Comparison of ENCODE assay signal across 8 cellular contexts in the genomic region with DNA sequence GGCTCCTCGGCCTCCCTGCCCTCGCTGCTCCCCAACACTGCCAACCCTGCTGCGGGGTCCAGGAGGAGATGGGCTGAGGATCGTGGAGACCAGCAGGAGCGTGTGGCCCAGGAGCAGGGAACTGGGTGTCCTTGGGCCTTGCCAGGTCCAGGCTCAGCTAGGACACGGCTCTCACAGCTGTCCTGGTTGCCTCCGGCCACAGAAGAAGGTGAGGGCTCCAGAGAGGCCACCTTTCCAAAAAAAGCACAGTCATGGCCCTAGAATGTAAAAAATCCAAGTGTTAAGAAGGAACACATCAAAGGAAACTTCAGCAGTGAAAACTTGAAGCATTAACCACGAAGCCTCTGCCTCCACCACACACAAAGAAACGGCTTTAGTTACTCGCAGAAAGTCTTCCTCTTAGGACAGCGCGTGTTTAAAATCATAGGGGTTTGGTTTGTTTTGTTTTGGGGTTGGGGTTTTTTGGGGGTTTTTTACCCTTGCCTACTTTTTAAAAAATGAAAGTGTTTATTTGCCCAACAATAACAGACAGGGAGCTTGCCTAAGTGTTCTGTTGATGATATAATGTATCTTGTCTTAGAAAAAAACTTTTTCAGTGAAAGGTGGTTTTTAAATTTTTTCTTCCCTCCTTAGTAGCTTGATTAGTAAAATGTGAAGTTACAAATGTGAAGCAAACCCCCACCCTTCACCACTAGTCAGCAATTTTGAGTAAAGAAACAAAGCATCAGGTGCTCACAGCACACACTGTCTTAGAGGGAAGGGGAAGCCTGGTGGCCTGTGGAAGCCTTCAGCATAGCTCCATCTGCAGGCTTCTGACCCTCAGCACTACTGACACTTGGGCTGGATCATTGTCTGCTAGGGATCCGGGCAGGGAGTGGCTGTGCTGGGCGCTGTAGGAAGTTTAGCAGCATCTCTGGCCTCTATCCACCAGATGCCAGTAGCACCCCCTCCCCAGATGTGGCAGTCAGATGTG. TPM values are rescaled to one million over a fixed set of nuclear protein-coding genes. Genes with fewer than 3 reads are reported as not detected.
DNase-seq lines count a peak whose midpoint lies in the region; ATAC-seq and TF ChIP-seq lines count a peak whose summit lies in the region.

No MANE protein-coding gene starts in this region.

- peaks cover 29% of the 10 kb centered on the region for H3K4me1 ChIP-seq in BE2C

- no peaks in the 10 kb centered on the region for H3K9me3 ChIP-seq in BE2C

- peak; percentile 66 for ATAC-seq in GM19025 (IDR thresholded peaks at IDR 0.05; ENCODE audit: low read depth, unreplicated experiment)
- peak; percentile 94 for ATAC-seq in stimulated activated effector memory CD8-positive, alpha-beta T cell treated with anti-CD3 and anti-CD28 coated beads, Interleukin-12 subunit alpha, Interleukin-12 subunit beta, amount 100 ng/mL, for 72 hours

- DNase-seq in BE2C (no peak), HK-2 (ENCODE audit: unreplicated experiment) (peak; percentile 36), foreskin fibroblast (peak in 1 of 2 donors; percentile 68), activated gamma-delta T cell (lab: John Stamatoyannopoulos, UW) (no peak), NCI-H1436 treated with DMSO at 0.1 percent for 48 hours (lab: John Stamatoyannopoulos, UW) (no peak)
- DNase-seq in stimulated activated effector memory CD8-positive, alpha-beta T cell treated with anti-CD3 and anti-CD28 coated beads, Interleukin-12 subunit alpha, Interleukin-12 subunit beta, amount 100 ng/mL, for 72 hours (ENCODE audit: low spot score in 2 of 2) = peak in 1 of 2 donors; percentile 70

- peaks cover 100% of the 10 kb centered on the region for H3K36me3 Mint-ChIP-seq in stimulated activated effector memory CD8-positive, alpha-beta T cell treated with anti-CD3 and anti-CD28 coated beads, Interleukin-12 subunit alpha, Interleukin-12 subunit beta, amount 100 ng/mL, for 72 hours

- TF ChIP-seq CTCF in BE2C (IDR thresholded peaks at IDR 0.05; ENCODE audit: low read depth, low read length) (peak; percentile 60), WI38 (IDR thresholded peaks at IDR 0.05; ENCODE audit: low read depth, low read length) (peak; percentile 54), foreskin fibroblast (IDR thresholded peaks at IDR 0.05; ENCODE audit: low read depth, low read length) (peak; percentile 47)

- peak overlapping the region; percentile 26 for H3K4me3 Mint-ChIP-seq in stimulated activated effector memory CD8-positive, alpha-beta T cell treated with anti-CD3 and anti-CD28 coated beads, Interleukin-12 subunit alpha, Interleukin-12 subunit beta, amount 100 ng/mL, for 72 hours

- peak overlapping the region; percentile 64 for H3K27ac Mint-ChIP-seq in stimulated activated effector memory CD8-positive, alpha-beta T cell treated with anti-CD3 and anti-CD28 coated beads, Interleukin-12 subunit alpha, Interleukin-12 subunit beta, amount 100 ng/mL, for 72 hours

- peaks cover 78% of the 10 kb centered on the region for H3K4me1 Mint-ChIP-seq in stimulated activated effector memory CD8-positive, alpha-beta T cell treated with anti-CD3 and anti-CD28 coated beads, Interleukin-12 subunit alpha, Interleukin-12 subunit beta, amount 100 ng/mL, for 72 hours

- H3K36me3 ChIP-seq in BE2C = peaks cover 21% of the 10 kb centered on the region

- H3K4me3 ChIP-seq in BE2C (ENCODE audit: low read depth, low read length) (no peak overlapping the region), WI38 (ENCODE audit: low read depth, low read length) (no peak overlapping the region), foreskin fibroblast (ENCODE audit: low read depth in 1 of 2, low read length in 2 of 2) (no peak overlapping the region)

- H3K27me3 ChIP-seq in BE2C = no peaks in the 10 kb centered on the region

- no peaks in the 10 kb centered on the region for H3K9me3 Mint-ChIP-seq in stimulated activated effector memory CD8-positive, alpha-beta T cell treated with anti-CD3 and anti-CD28 coated beads, Interleukin-12 subunit alpha, Interleukin-12 subunit beta, amount 100 ng/mL, for 72 hours

RNA-seq across cellular contexts. Expression of a gene that starts 60.0 kb away (rescaled TPM):
- polyA plus RNA-seq in BE2C (2012; ENCODE audit: insufficient read depth, insufficient read length, low read depth) = 58.1 TPM
